Comparison of ENCODE assay signal across 18 cellular contexts in the genomic region with DNA sequence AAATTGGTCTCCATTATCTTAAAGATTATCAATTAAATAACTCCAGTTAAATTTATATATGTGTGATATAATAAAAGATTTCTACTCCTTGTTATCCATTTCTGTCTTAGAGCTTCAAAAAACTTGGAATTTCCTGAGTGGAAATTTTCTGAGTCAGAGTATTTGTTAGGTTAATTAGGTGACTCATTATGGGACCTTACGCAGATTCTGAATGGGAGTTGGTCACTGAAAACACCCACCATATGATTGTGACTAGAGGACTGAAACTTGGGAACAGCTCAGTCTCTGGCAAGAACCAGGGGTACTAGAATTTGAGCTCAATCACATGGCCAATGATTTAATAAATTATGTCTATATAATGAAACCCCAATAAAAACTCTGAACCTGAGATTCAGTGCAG.
DNase-seq lines count a peak whose midpoint lies in the region; ATAC-seq and TF ChIP-seq lines count a peak whose summit lies in the region.
"Had no signal": no experiment of that assay in that cellular context is flagged by ENCODE, and none has a peak within 500 bp of the region (broad histone marks: within the 10 kb centered on the region; RNA-seq: fewer than 3 reads in every experiment).

No MANE protein-coding gene starts in this region.

- H3K27me3 ChIP-seq in kidney epithelial cell (ENCODE audit: control insufficient read depth, insufficient read depth, low read length): no peaks in the 10 kb centered on the region
- H3K27me3 ChIP-seq: esophagus muscularis mucosa, MG63, pancreas had no signal

- H3K4me3 ChIP-seq in choroid plexus epithelial cell (ENCODE audit: low read depth, low read length) (no peak overlapping the region), kidney epithelial cell (ENCODE audit: low read depth, low read length) (no peak overlapping the region)
- H3K4me3 ChIP-seq: esophagus muscularis mucosa, left ventricle myocardium inferior, MG63, pancreas had no signal

- H3K36me3 ChIP-seq in kidney epithelial cell (ENCODE audit: control insufficient read depth, insufficient read depth, low read length): no peaks in the 10 kb centered on the region
- H3K36me3 ChIP-seq: esophagus muscularis mucosa, left ventricle myocardium inferior, MG63, pancreas had no signal

- TF ChIP-seq CTCF in choroid plexus epithelial cell (conservative IDR thresholded peaks at IDR 0.05; ENCODE audit: low read depth, low read length) (no peak), kidney epithelial cell (IDR thresholded peaks at IDR 0.05; ENCODE audit: insufficient read depth, low read length, poor library complexity, severe bottlenecking) (no peak)

- peak; percentile 15 for DNase-seq in AG08396 (ENCODE audit: low spot score)
- DNase-seq in LHCN-M2 (ENCODE audit: low read depth): peak; percentile 5
- peak; percentile 25 for DNase-seq in choroid plexus epithelial cell (ENCODE audit: low read depth)
- DNase-seq in kidney epithelial cell (ENCODE audit: low read depth): peak; percentile 32
- DNase-seq in 8988T: no peak
- no peak for DNase-seq in cerebellar nuclear complex (lab: John Stamatoyannopoulos, UW)
- no peak for DNase-seq in SK-N-DZ (ENCODE audit: low spot score)
- DNase-seq: C1 segment of cervical spinal cord; DMS79 treated with DMSO at 0.1 percent for 48 hours; left ventricle myocardium inferior; MG63; NCI-H2029; NCI-H524 treated with DMSO at 0.1 percent for 48 hours; pancreas; stimulated activated naive CD4-positive, alpha-beta T cell treated with Interleukin-2 at 50 U/mL for 16 hours had no signal

- ATAC-seq in HG03039 (IDR thresholded peaks at IDR 0.05; ENCODE audit: unreplicated experiment): no peak
- ATAC-seq: activated T-helper 17 cell treated with anti-CD3 and anti-CD28 coated beads, Interleukin-2, amount 50 U/mL, for 72 hours; pancreas had no signal

Comparison
In these comparisons a context has a peak if more than half of its experiments do, and no peak if none do; other contexts are left out.
1. DNase-seq: peak in AG08396 (single experiment), LHCN-M2 (single experiment), choroid plexus epithelial cell (single experiment) and kidney epithelial cell (single experiment); none in 8988T (single experiment), cerebellar nuclear complex (0 of 2) and SK-N-DZ (single experiment).